Comparison of ENCODE assay signal across 8 cellular contexts in the genomic region with DNA sequence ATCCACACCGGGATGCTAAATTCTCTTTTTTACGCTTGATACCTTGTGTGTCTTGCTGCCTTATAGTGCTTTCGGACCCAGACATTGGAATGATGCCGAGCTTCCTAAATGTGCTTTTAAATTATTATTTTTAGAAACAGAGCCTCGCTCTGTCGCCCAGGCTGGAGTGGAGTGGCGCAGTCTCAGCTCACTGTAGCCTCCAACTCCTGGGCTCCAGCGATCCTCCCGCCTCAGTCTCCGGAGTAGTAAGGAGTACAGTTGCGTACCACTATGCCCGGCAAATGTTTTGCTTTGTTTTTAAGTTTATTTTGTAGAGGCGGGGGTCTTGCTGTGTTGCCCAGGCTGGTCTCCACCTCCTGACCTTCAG. TPM values are rescaled to one million over a fixed set of nuclear protein-coding genes. Genes with fewer than 3 reads are reported as not detected.
A peak's percentile ranks its signal among the peaks of the same experiment; 100 is the strongest.
DNase-seq lines count a peak whose midpoint lies in the region; TF ChIP-seq lines count a peak whose summit lies in the region.

No MANE protein-coding gene starts in this region.

- H3K4me3 Mint-ChIP-seq in endothelial cell (ENCODE audit: unreplicated experiment) (peak overlapping the region; percentile 86), neural crest cell (peak overlapping the region; percentile 87)

- H3K36me3 Mint-ChIP-seq in endothelial cell (ENCODE audit: low read depth, unreplicated experiment) (no peaks in the 10 kb centered on the region), neural crest cell (ENCODE audit: low read depth) (no peaks in the 10 kb centered on the region)

- H3K9ac ChIP-seq in OCI-LY3 (ENCODE audit: low read length): peak overlapping the region; percentile 67

- H3K9me3 ChIP-seq in OCI-LY3 (ENCODE audit: insufficient read depth, low read length): no peaks in the 10 kb centered on the region

- no peak for TF ChIP-seq CTCF in BJ (IDR thresholded peaks at IDR 0.05; ENCODE audit: insufficient read depth, low read depth, low read length)
- no peak for TF ChIP-seq CTCF in OCI-LY3 (IDR thresholded peaks at IDR 0.05; ENCODE audit: low read depth, low read length)
- TF ChIP-seq CTCF in endothelial cell (IDR thresholded peaks at IDR 0.05; ENCODE audit: unreplicated experiment): no peak
- no peak for TF ChIP-seq CTCF in neural crest cell (conservative IDR thresholded peaks at IDR 0.05)

- peak overlapping the region; percentile 79 for H3K4me2 ChIP-seq in OCI-LY3 (ENCODE audit: low read length)

- no peaks in the 10 kb centered on the region for H4K20me1 ChIP-seq in OCI-LY3 (ENCODE audit: insufficient read depth, low read length)

- H3K27me3 Mint-ChIP-seq in endothelial cell (ENCODE audit: unreplicated experiment): peaks cover 2% of the 10 kb centered on the region
- H3K27me3 Mint-ChIP-seq in neural crest cell (ENCODE audit: low read depth): peaks cover 65% of the 10 kb centered on the region

- CTCF ChIA-PET in BJ (lab: Yijun Ruan, JAX): interaction anchor here (0.9 to 1.4 kb wide), 6 partner anchors 8 to 210 kb away, joined by 3 to 9 read pairs (median 3); no protein-coding TSS in a partner anchor

- no peak for DNase-seq in BJ (ENCODE audit: low read depth)
- DNase-seq in endothelial cell (ENCODE audit: low spot score): no peak
- no peak for DNase-seq in neural crest cell (ENCODE audit: low read depth, low spot score)
- no peak for DNase-seq in NCI-H1092 treated with DMSO at 0.1 percent for 48 hours (lab: John Stamatoyannopoulos, UW)
- no peak for DNase-seq in cerebellum (ENCODE audit: low spot score)
- DNase-seq in HuH-7.5 (ENCODE audit: low spot score): no peak
- no peak for DNase-seq in NCI-H2227 (lab: John Stamatoyannopoulos, UW; ENCODE audit: unreplicated experiment)

- H3K9me3 Mint-ChIP-seq in endothelial cell (ENCODE audit: unreplicated experiment) (no peaks in the 10 kb centered on the region), neural crest cell (no peaks in the 10 kb centered on the region)

- H3K27ac ChIP-seq in OCI-LY3 (ENCODE audit: low read length): 0 out of 2 replicates have a peak overlapping the region, but pooled peaks have one; percentile 21

- H3K4me3 ChIP-seq in BJ (ENCODE audit: low read depth, low read length): peak overlapping the region; percentile 54
- H3K4me3 ChIP-seq in OCI-LY3 (ENCODE audit: low read length): peak overlapping the region; percentile 83

- H3K27ac Mint-ChIP-seq in endothelial cell (ENCODE audit: unreplicated experiment) (no peak overlapping the region), neural crest cell (ENCODE audit: unreplicated experiment) (no peak overlapping the region)

- peak overlapping the region; percentile 78 for H2AFZ ChIP-seq in OCI-LY3 (ENCODE audit: low read depth, low read length)

- H3K4me1 ChIP-seq in OCI-LY3 (ENCODE audit: low read length): peaks cover 5% of the 10 kb centered on the region; the same call in 1 of the 2 replicates

- H3K36me3 ChIP-seq in BJ (ENCODE audit: control insufficient read depth, insufficient read depth, low read length): no peaks in the 10 kb centered on the region
- no peaks in the 10 kb centered on the region for H3K36me3 ChIP-seq in OCI-LY3 (replicated peaks; ENCODE audit: low read depth, low read length)

- H3K27me3 ChIP-seq in BJ (ENCODE audit: control insufficient read depth, insufficient read depth, low read length): peaks cover 5% of the 10 kb centered on the region; the same call in 1 of the 2 replicates
- H3K27me3 ChIP-seq in OCI-LY3 (ENCODE audit: low read depth, low read length): no peaks in the 10 kb centered on the region

- no peaks in the 10 kb centered on the region for H3K79me2 ChIP-seq in OCI-LY3 (ENCODE audit: low read length)

- H3K4me1 Mint-ChIP-seq in endothelial cell (ENCODE audit: unreplicated experiment): no peaks in the 10 kb centered on the region
- peaks cover 4% of the 10 kb centered on the region for H3K4me1 Mint-ChIP-seq in neural crest cell

- POLR2A ChIA-PET in BJ (lab: Charles Lee): no interaction called here

RNA-seq across cellular contexts. Expression of a gene that starts 0.5 kb away (rescaled TPM):
- polyA plus RNA-seq in BJ (2011; rRNA removed): 1.2 and 2.6 TPM in 2 replicates
- polyA minus RNA-seq in BJ (2011; rRNA and poly(A)+ RNA removed): 5.2 and 5.7 TPM in 2 replicates
- total RNA-seq in endothelial cell (ENCODE audit: unreplicated experiment) (0.13 TPM), neural crest cell (1.3 TPM in 2 replicates), cerebellum (31.1 TPM)

RNA-seq across cellular contexts. Expression of a gene that starts 31.2 kb away (rescaled TPM):
- 43.7 and 66.9 TPM in 2 replicates for polyA plus RNA-seq in BJ (2011; rRNA removed)
- 21.3 and 31.9 TPM in 2 replicates for polyA minus RNA-seq in BJ (2011; rRNA and poly(A)+ RNA removed)
- 10.0 TPM for total RNA-seq in endothelial cell (ENCODE audit: unreplicated experiment)
- 24.7 and 29.1 TPM in 2 replicates for total RNA-seq in neural crest cell
- total RNA-seq in cerebellum: 19.1 TPM

Comparison
In these comparisons a context has a peak if more than half of its experiments do, and no peak if none do; other contexts are left out.
1. RNA of a gene that starts 0.5 kb away (total RNA-seq): 31.1 TPM in cerebellum (single experiment); 1.3 TPM in neural crest cell and 0.13 TPM in endothelial cell (single experiment); every median in the first group is over 10 times any median in the second.